In the genomic region with DNA sequence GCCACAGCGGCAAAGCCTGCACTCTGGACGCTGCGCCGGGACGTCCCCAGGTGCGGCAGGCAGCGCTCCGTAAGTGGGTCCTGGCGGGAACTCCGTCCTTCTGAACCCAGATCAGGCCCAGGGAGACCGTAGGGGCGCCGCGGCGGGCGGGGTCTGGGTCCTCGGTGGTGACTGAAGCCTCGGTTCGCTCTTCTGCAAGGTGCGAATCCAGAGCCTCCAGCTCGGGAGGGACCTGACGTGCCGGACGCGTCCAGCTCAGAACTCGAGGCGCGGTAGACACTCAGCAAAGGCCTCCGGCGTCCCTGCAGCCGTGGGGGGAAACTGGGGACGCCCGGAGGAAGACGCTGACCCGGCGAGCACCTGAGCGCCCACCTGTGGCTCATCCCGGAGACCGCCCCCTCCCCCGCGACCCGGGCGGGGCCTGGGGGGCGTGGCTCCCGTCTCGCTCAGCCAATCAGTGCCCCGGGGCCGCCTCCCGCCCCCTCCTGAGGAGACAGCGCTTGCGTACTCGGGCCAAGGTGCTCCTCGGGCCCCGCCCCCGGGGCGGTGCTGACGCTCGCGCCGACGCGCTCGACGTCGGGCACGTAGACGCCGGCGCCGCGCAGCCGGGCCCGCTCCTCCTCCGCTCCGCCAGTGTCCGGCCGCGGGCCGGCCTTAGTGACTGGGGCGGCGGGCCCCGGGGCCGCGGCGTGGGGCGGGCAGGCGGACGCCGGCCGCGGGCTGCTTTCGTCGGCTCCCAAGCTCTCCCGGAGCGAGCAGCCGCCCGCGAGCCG, we compare ENCODE assay signal across 8 cellular contexts. TPM values are rescaled to one million over a fixed set of nuclear protein-coding genes. Genes with fewer than 3 reads are reported as not detected.
DNase-seq lines count a peak whose midpoint lies in the region; ATAC-seq and TF ChIP-seq lines count a peak whose summit lies in the region.

A gene (plus strand): TSS at position 587 of the 773 bp plus-strand sequence. CDS start 1,483 bp downstream, outside the sequence.

- TF ChIP-seq EP300 in SK-N-SH (IDR thresholded peaks at IDR 0.05; ENCODE audit: borderline replicate concordance in 1 of 2, low read depth in 1 of 2, low read length in 1 of 2), result no peak
- no peak for TF ChIP-seq EP300 in suprapubic skin (IDR thresholded peaks at IDR 0.05)

- H3K9me3 ChIP-seq in SK-N-SH (no peaks in the 10 kb centered on the region), suprapubic skin (no peaks in the 10 kb centered on the region)

- H3F3A ChIP-seq in SK-N-SH (replicated peaks; ENCODE audit: insufficient read depth), result no peaks in the 10 kb centered on the region

- peak within 1 kb of the TSS; percentile 100 for H2AFZ ChIP-seq in SK-N-SH (ENCODE audit: low read depth)

- TF ChIP-seq CTCF in GM10266 (IDR thresholded peaks at IDR 0.05; ENCODE audit: control insufficient read depth, insufficient read depth, low read depth, missing control alignments), result peak; percentile 31
- TF ChIP-seq CTCF in SK-N-SH (IDR thresholded peaks at IDR 0.05), result no peak
- TF ChIP-seq CTCF in suprapubic skin (IDR thresholded peaks at IDR 0.05), result no peak

- peak within 1 kb of the TSS; percentile 78 to 97 for H3K4me3 ChIP-seq in SK-N-SH (ENCODE audit: low read depth in 2 of 2, low read length in 1 of 2)
- peak within 1 kb of the TSS; percentile 97 for H3K4me3 ChIP-seq in suprapubic skin

- H3K9ac ChIP-seq in SK-N-SH, result peak within 1 kb of the TSS; percentile 81

- CTCF ChIA-PET in SK-N-SH (lab: Yijun Ruan, JAX), result interaction anchor here (1.4 kb wide), 2 partner anchors 11 to 20 kb away, joined by 3 to 4 read pairs; no protein-coding TSS in a partner anchor

- peak; percentile 92 for ATAC-seq in HG02588 (IDR thresholded peaks at IDR 0.05; ENCODE audit: unreplicated experiment)

- TF ChIP-seq RAD21 in SK-N-SH (IDR thresholded peaks at IDR 0.05; ENCODE audit: low read length), result no peak

- H3K4me1 ChIP-seq in SK-N-SH (ENCODE audit: control insufficient read depth in 1 of 2, insufficient read depth in 2 of 2, low read depth in 1 of 2, low read length in 1 of 2) (peaks cover 3 to 13% of the 10 kb centered on the region in 2 experiments; a peak in 2 of 4 replicates), suprapubic skin (peaks cover 21% of the 10 kb centered on the region)

- peaks cover 6% of the 10 kb centered on the region; the same call in 1 of the 2 replicates for H4K20me1 ChIP-seq in SK-N-SH (ENCODE audit: insufficient read depth)

- peak within 1 kb of the TSS in 1 of 2 experiments; percentile 64; a peak in 2 of 4 replicates for H3K27ac ChIP-seq in SK-N-SH (ENCODE audit: low read depth in 2 of 2, low read length in 1 of 2)
- H3K27ac ChIP-seq in suprapubic skin, result peak within 1 kb of the TSS; percentile 93

- no peaks in the 10 kb centered on the region for H3K9me2 ChIP-seq in SK-N-SH

- 0% methylated on average over 9 of the region's 99 CpGs for WGBS in SK-N-SH (ENCODE audit: low lambda C conversion rate)
- WGBS in suprapubic skin, result 2% methylated on average over 13 of the region's 99 CpGs

- H3K27me3 ChIP-seq in SK-N-SH (ENCODE audit: insufficient read depth) (peaks cover 10% of the 10 kb centered on the region; the same call in 1 of the 2 replicates), suprapubic skin (no peaks in the 10 kb centered on the region)

- H3K79me2 ChIP-seq in SK-N-SH (ENCODE audit: insufficient read depth), result peaks cover 40% of the 10 kb centered on the region

- POLR2A ChIA-PET in SK-N-SH (lab: Yijun Ruan, JAX), result interaction anchor here (0.8 kb wide), 1 partner anchor 11 kb away, joined by 3 read pairs; no protein-coding TSS in a partner anchor

- H3K4me2 ChIP-seq in SK-N-SH, result peak within 1 kb of the TSS; percentile 100

- DNase-seq in GM10266 (ENCODE audit: extremely low spot score), result peak; percentile 99
- peak; percentile 91 for DNase-seq in NCI-H1048 (lab: John Stamatoyannopoulos, UW)
- peak; percentile 100 for DNase-seq in SK-N-SH
- DNase-seq in activated naive CD4-positive, alpha-beta T cell treated with anti-CD3 and anti-CD28 coated beads, Interleukin-2, amount 50 U/mL, for 16 hours, result peak; percentile 97
- peak; percentile 18 for DNase-seq in glomerular endothelial cell (ENCODE audit: extremely low read depth, low read depth, low spot score)
- DNase-seq in occipital lobe (lab: John Stamatoyannopoulos, UW), result peak; percentile 91
- DNase-seq in suprapubic skin (ENCODE audit: low spot score in 2 of 2), result peak; percentile 95 to 96

- H3K36me3 ChIP-seq in SK-N-SH (replicated peaks in 1 of 2; ENCODE audit: control insufficient read depth in 1 of 2, insufficient read depth in 2 of 2, low read length in 1 of 2) (peaks cover 13 to 32% of the 10 kb centered on the region in 2 experiments), suprapubic skin (peaks cover 16% of the 10 kb centered on the region)

- TF ChIP-seq POLR2A in suprapubic skin (IDR thresholded peaks at IDR 0.05), result peak; percentile 45 to 95

TF ChIP-seq in SK-N-SH, 30 proteins besides CTCF, POLR2A, EP300 and RAD21:
- TF ChIP-seq, protein P1, sequence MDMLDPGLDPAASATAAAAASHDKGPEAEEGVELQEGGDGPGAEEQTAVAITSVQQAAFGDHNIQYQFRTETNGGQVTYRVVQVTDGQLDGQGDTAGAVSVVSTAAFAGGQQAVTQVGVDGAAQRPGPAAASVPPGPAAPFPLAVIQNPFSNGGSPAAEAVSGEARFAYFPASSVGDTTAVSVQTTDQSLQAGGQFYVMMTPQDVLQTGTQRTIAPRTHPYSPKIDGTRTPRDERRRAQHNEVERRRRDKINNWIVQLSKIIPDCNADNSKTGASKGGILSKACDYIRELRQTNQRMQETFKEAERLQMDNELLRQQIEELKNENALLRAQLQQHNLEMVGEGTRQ (IDR thresholded peaks at IDR 0.05; ENCODE audit: borderline replicate concordance, low read depth, low read length), result no peak
- TF ChIP-seq POLR2AphosphoS5 (IDR thresholded peaks at IDR 0.05; ENCODE audit: low read depth, low read length), result peak; percentile 41
- TF ChIP-seq TCF12 (IDR thresholded peaks at IDR 0.05), result no peak
- TF ChIP-seq, protein P2, sequence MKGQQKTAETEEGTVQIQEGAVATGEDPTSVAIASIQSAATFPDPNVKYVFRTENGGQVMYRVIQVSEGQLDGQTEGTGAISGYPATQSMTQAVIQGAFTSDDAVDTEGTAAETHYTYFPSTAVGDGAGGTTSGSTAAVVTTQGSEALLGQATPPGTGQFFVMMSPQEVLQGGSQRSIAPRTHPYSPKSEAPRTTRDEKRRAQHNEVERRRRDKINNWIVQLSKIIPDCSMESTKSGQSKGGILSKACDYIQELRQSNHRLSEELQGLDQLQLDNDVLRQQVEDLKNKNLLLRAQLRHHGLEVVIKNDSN (IDR thresholded peaks at IDR 0.05; ENCODE audit: borderline replicate concordance, low read depth), result no peak
- no peak for TF ChIP-seq SIN3A (IDR thresholded peaks at IDR 0.05; ENCODE audit: borderline replicate concordance, low read depth, low read length)
- peak; percentile 21 for TF ChIP-seq CHD2 (IDR thresholded peaks at IDR 0.05; ENCODE audit: low read length, partially characterized antibody)
- TF ChIP-seq NRF1 (IDR thresholded peaks at IDR 0.05; ENCODE audit: low read depth, low read length), result peak; percentile 68
TF ChIP-seq in SK-N-SH: peak in this region for 3.

RNA-seq across cellular contexts. Expression of the gene that starts here (rescaled TPM):
- polyA plus RNA-seq in SK-N-SH (2012; rRNA removed), result 35.6 and 37.4 TPM in 2 replicates
- polyA plus RNA-seq in SK-N-SH (2012; cell fraction: cytosol; rRNA removed), result 17.9 and 23.3 TPM in 2 replicates
- polyA plus RNA-seq in SK-N-SH (2012; cell fraction: nucleus; rRNA removed), result 121 and 128 TPM in 2 replicates
- total RNA-seq in glomerular endothelial cell, result 29.3 and 42.1 TPM in 2 replicates
- total RNA-seq in occipital lobe, result 34.2 TPM
- 100 to 1,000 TPM in 1 of 4 donors, 10 to 100 TPM in 3; 34.9 to 141 (median 69.7) TPM for total RNA-seq in suprapubic skin

Comparison
In these comparisons a context has a peak if more than half of its experiments do, and no peak if none do; other contexts are left out.
1. DNase-seq: peak in every context shown above with its lines; median percentile 100 in SK-N-SH; 99 in GM10266; 97 in activated naive CD4-positive, alpha-beta T cell treated with anti-CD3 and anti-CD28 coated beads, Interleukin-2, amount 50 U/mL, for 16 hours; 96 in suprapubic skin; 91 in NCI-H1048; 91 in occipital lobe; 18 in glomerular endothelial cell.